ENCODE assay signal across 21 cellular contexts in genomic region chr4:145690610-145691009, GRCh38. TPM values are rescaled to one million over a fixed set of nuclear protein-coding genes. Genes with fewer than 3 reads are reported as not detected.
A peak's percentile ranks its signal among the peaks of the same experiment; 100 is the strongest.
DNase-seq lines count a peak whose midpoint lies in the region; ATAC-seq and TF ChIP-seq lines count a peak whose summit lies in the region.
"Had no signal": no experiment of that assay in that cellular context is flagged by ENCODE, and none has a peak within 500 bp of the region (broad histone marks: within the 10 kb centered on the region; RNA-seq: fewer than 3 reads in every experiment).

No MANE protein-coding gene starts in this region.

- no peak overlapping the region for H2BK12ac ChIP-seq in mesenchymal stem cell (ENCODE audit: low read length in 2 of 2)

- no peak overlapping the region for H2AK5ac ChIP-seq in mesenchymal stem cell (ENCODE audit: low read length, severe bottlenecking)

- no peak overlapping the region for H3K9ac ChIP-seq in mesenchymal stem cell (ENCODE audit: low read length)

- no peak overlapping the region for H3K4me2 ChIP-seq in mesenchymal stem cell (ENCODE audit: low read length, poor library complexity, severe bottlenecking)

- no peak overlapping the region for H3K18ac ChIP-seq in mesenchymal stem cell (ENCODE audit: low read depth in 1 of 2, low read length in 2 of 2)

- 87% methylated on average over 1 of the region's 3 CpGs for WGBS in mesenchymal stem cell

- H3K4me1 ChIP-seq in mesenchymal stem cell (ENCODE audit: control insufficient read depth, insufficient read depth, low read depth, low read length) (no peaks in the 10 kb centered on the region), upper lobe of right lung (no peaks in the 10 kb centered on the region)
- H3K4me1 ChIP-seq: Caco-2, HAP-1 had no signal

- H2BK120ac ChIP-seq in mesenchymal stem cell (ENCODE audit: low read depth, low read length), result peak overlapping the region; percentile 34

- no peak overlapping the region for H3K4ac ChIP-seq in mesenchymal stem cell (ENCODE audit: low read depth in 1 of 2, low read length in 2 of 2)

- H2BK5ac ChIP-seq in mesenchymal stem cell (ENCODE audit: low read depth, low read length, poor library complexity, severe bottlenecking), result no peak overlapping the region

- H3K23ac ChIP-seq in mesenchymal stem cell (ENCODE audit: low read length in 2 of 2), result no peak overlapping the region

- H3K14ac ChIP-seq in mesenchymal stem cell (ENCODE audit: low read length in 2 of 2), result no peak overlapping the region

- H3K27ac ChIP-seq in mesenchymal stem cell (ENCODE audit: low read length, poor library complexity, severe bottlenecking), result no peak overlapping the region
- no peak overlapping the region for H3K27ac ChIP-seq in upper lobe of right lung

- no peak for ATAC-seq in upper lobe of right lung
- no peak for ATAC-seq in HG02588 (IDR thresholded peaks at IDR 0.05; ENCODE audit: unreplicated experiment)

- H3K4me3 ChIP-seq in mesenchymal stem cell (ENCODE audit: insufficient read depth in 1 of 2, low read depth in 1 of 2, low read length in 2 of 2) (no peak overlapping the region), upper lobe of right lung (no peak overlapping the region)
- H3K4me3 ChIP-seq: HAP-1 had no signal

- no peaks in the 10 kb centered on the region for H3K9me3 ChIP-seq in mesenchymal stem cell (ENCODE audit: control insufficient read depth, low read length)
- H3K9me3 ChIP-seq in upper lobe of right lung, result no peaks in the 10 kb centered on the region
- H3K9me3 ChIP-seq: Caco-2, HAP-1 had no signal

- peak; percentile 8 for DNase-seq in COLO668 (lab: John Stamatoyannopoulos, UW; ENCODE audit: unreplicated experiment)
- peak; percentile 68 for DNase-seq in DMS53 (lab: John Stamatoyannopoulos, UW)
- peak; percentile 7 for DNase-seq in NCI-H146 treated with DMSO at 0.1 percent for 48 hours (lab: John Stamatoyannopoulos, UW; ENCODE audit: unreplicated experiment)
- no peak for DNase-seq in mesenchymal stem cell
- DNase-seq in upper lobe of right lung, result no peak
- DNase-seq in glomerular visceral epithelial cell (ENCODE audit: extremely low spot score), result no peak
- DNase-seq: C1 segment of cervical spinal cord; Caco-2; CD4-positive, alpha-beta memory T cell; DMS153; DMS79 treated with DMSO at 0.1 percent for 48 hours; GF-D8; GOT3; HFFc6 had no signal

- H3K27me3 ChIP-seq in mesenchymal stem cell (ENCODE audit: control insufficient read depth in 1 of 2, insufficient read depth in 1 of 2, low read length in 2 of 2) (no peaks in the 10 kb centered on the region), upper lobe of right lung (no peaks in the 10 kb centered on the region)

- no peak overlapping the region for H2AFZ ChIP-seq in mesenchymal stem cell (ENCODE audit: low read depth, low read length)

- H2BK15ac ChIP-seq in mesenchymal stem cell (ENCODE audit: low read depth, poor library complexity, severe bottlenecking), result no peak overlapping the region

- no peaks in the 10 kb centered on the region for H3K36me3 ChIP-seq in mesenchymal stem cell (ENCODE audit: control insufficient read depth in 1 of 2, insufficient read depth in 2 of 2, low read depth in 1 of 2, low read length in 2 of 2)
- no peaks in the 10 kb centered on the region for H3K36me3 ChIP-seq in upper lobe of right lung
- H3K36me3 ChIP-seq: HAP-1 had no signal

- H4K8ac ChIP-seq in mesenchymal stem cell (ENCODE audit: low read length), result no peak overlapping the region

- no peaks in the 10 kb centered on the region for H3K79me1 ChIP-seq in mesenchymal stem cell (replicated peaks; ENCODE audit: low read length, poor library complexity, severe bottlenecking)

- TF ChIP-seq CTCF in upper lobe of right lung (IDR thresholded peaks at IDR 0.05), result no peak

- H4K91ac ChIP-seq in mesenchymal stem cell (ENCODE audit: low read length), result no peak overlapping the region

- intact Hi-C loops in upper lobe of right lung (cut with DNase I), result no loop called here

RNA-seq across cellular contexts. Expression of gene C4orf51, which starts 10.7 kb away (rescaled TPM):
- not detected for polyA plus RNA-seq in mesenchymal stem cell (2013, experiment 1 of 2)
- polyA plus RNA-seq in mesenchymal stem cell (2013, experiment 2 of 2), result not detected
- not detected for total RNA-seq in upper lobe of right lung
- total RNA-seq: A172; A673; Caco-2; CD4-positive, alpha-beta memory T cell; Daoy; G401; HFFc6 had no signal
- polyA plus RNA-seq: BJ; CD4-positive, alpha-beta memory T cell had no signal

Comparison
In these comparisons a context has a peak if more than half of its experiments do, and no peak if none do; other contexts are left out.
1. DNase-seq: peak in COLO668 (single experiment), DMS53 (single experiment) and NCI-H146 treated with DMSO at 0.1 percent for 48 hours (single experiment); none in mesenchymal stem cell (single experiment), upper lobe of right lung (single experiment) and glomerular visceral epithelial cell (single experiment).